ENCODE assay signal across 11 cellular contexts in the genomic region with DNA sequence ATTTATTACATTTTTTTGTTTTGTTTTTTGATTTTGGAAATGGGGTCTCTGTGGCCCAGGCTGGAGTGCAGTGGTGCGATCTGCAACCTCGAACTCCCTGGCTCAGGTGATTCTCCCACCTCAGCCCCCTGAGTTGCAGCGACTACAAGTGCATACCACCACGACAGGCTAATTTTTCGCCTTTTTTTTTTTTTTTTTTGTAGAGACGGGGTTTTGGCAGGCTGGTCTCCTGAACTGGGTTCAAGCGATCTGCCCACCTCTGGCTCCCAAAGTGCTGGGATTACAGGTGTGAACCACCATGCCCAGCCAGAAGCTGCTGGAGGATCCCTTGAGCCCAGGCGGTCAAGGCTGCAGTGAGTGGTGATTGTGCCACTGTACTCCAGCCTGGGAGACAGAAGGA. TPM values are rescaled to one million over a fixed set of nuclear protein-coding genes. Genes with fewer than 3 reads are reported as not detected.
DNase-seq lines count a peak whose midpoint lies in the region; ATAC-seq and TF ChIP-seq lines count a peak whose summit lies in the region.
"Had no signal": no experiment of that assay in that cellular context is flagged by ENCODE, and none has a peak within 500 bp of the region (broad histone marks: within the 10 kb centered on the region; RNA-seq: fewer than 3 reads in every experiment).

No MANE protein-coding gene starts in this region.

- peaks cover 18% of the 10 kb centered on the region for H3K4me1 ChIP-seq in PC-9 (replicated peaks; ENCODE audit: insufficient read depth)
- H3K4me1 ChIP-seq in fibroblast of lung (ENCODE audit: control insufficient read depth, extremely low read depth, insufficient read depth, low read length): peaks cover 4% of the 10 kb centered on the region

- no peak for ATAC-seq in stimulated activated effector memory CD8-positive, alpha-beta T cell treated with anti-CD3 and anti-CD28 coated beads, Interleukin-12 subunit alpha, Interleukin-12 subunit beta, amount 100 ng/mL, for 72 hours
- no peak for ATAC-seq in GM21717 (IDR thresholded peaks at IDR 0.05; ENCODE audit: unreplicated experiment)
- ATAC-seq: sciatic nerve had no signal

- H3K36me3 Mint-ChIP-seq in activated naive CD4-positive, alpha-beta T cell treated with anti-CD3 and anti-CD28 coated beads, Interleukin-2, amount 10 ng/mL, durations not matched to agents 7 days and 5 days: peaks cover 10% of the 10 kb centered on the region
- peaks cover 18% of the 10 kb centered on the region for H3K36me3 Mint-ChIP-seq in stimulated activated effector memory CD8-positive, alpha-beta T cell treated with anti-CD3 and anti-CD28 coated beads, Interleukin-12 subunit alpha, Interleukin-12 subunit beta, amount 100 ng/mL, for 72 hours

- H3K9me2 ChIP-seq in PC-9 (ENCODE audit: insufficient read depth): no peaks in the 10 kb centered on the region

- H4K20me1 ChIP-seq in PC-9 (ENCODE audit: insufficient read depth): no peaks in the 10 kb centered on the region; the same call in 1 of the 2 replicates
- H4K20me1 ChIP-seq in fibroblast of lung (ENCODE audit: control insufficient read depth, extremely low read depth, insufficient read depth, low read length): no peaks in the 10 kb centered on the region

- no peak overlapping the region for H3K27ac Mint-ChIP-seq in activated naive CD4-positive, alpha-beta T cell treated with anti-CD3 and anti-CD28 coated beads, Interleukin-2, amount 10 ng/mL, durations not matched to agents 7 days and 5 days
- no peak overlapping the region for H3K27ac Mint-ChIP-seq in stimulated activated effector memory CD8-positive, alpha-beta T cell treated with anti-CD3 and anti-CD28 coated beads, Interleukin-12 subunit alpha, Interleukin-12 subunit beta, amount 100 ng/mL, for 72 hours

- peaks cover under 1% of the 10 kb centered on the region for H3K9me3 Mint-ChIP-seq in activated naive CD4-positive, alpha-beta T cell treated with anti-CD3 and anti-CD28 coated beads, Interleukin-2, amount 10 ng/mL, durations not matched to agents 7 days and 5 days
- no peaks in the 10 kb centered on the region for H3K9me3 Mint-ChIP-seq in stimulated activated effector memory CD8-positive, alpha-beta T cell treated with anti-CD3 and anti-CD28 coated beads, Interleukin-12 subunit alpha, Interleukin-12 subunit beta, amount 100 ng/mL, for 72 hours

- no peak overlapping the region for H3K9ac ChIP-seq in fibroblast of lung (ENCODE audit: insufficient read depth, low read length)

- POLR2A ChIA-PET in PC-9 (lab: Charles Lee; ENCODE audit: unreplicated experiment): no interaction called here

- no peaks in the 10 kb centered on the region for H3K36me3 ChIP-seq in PC-9 (ENCODE audit: low read depth)
- H3K36me3 ChIP-seq in fibroblast of lung (ENCODE audit: control insufficient read depth, insufficient read depth, low read length): no peaks in the 10 kb centered on the region

- H3K27me3 ChIP-seq in PC-9 (ENCODE audit: insufficient read depth, low read depth) (no peaks in the 10 kb centered on the region), fibroblast of lung (ENCODE audit: control insufficient read depth, insufficient read depth, low read length) (no peaks in the 10 kb centered on the region)

- no peak for DNase-seq in activated naive CD4-positive, alpha-beta T cell treated with anti-CD3 and anti-CD28 coated beads, Interleukin-2, amount 10 ng/mL, durations not matched to agents 7 days and 5 days
- no peak for DNase-seq in activated naive CD4-positive, alpha-beta T cell treated with anti-CD3 and anti-CD28 coated beads, Interleukin-2, amount 50 U/mL, for 16 hours
- DNase-seq in PC-9 (no peak), fibroblast of lung (ENCODE audit: low read depth in 2 of 2) (no peak), HUDEP-2 (lab: John Stamatoyannopoulos, UW; ENCODE audit: unreplicated experiment in 76 of 76) (no peak), middle frontal gyrus (ENCODE audit: extremely low spot score, low spot score) (no peak)
- DNase-seq in stimulated activated effector memory CD8-positive, alpha-beta T cell treated with anti-CD3 and anti-CD28 coated beads, Interleukin-12 subunit alpha, Interleukin-12 subunit beta, amount 100 ng/mL, for 72 hours (ENCODE audit: low spot score in 2 of 2): no peak
- DNase-seq: NCI-H2107 had no signal

- no peaks in the 10 kb centered on the region for H3K27me3 Mint-ChIP-seq in activated naive CD4-positive, alpha-beta T cell treated with anti-CD3 and anti-CD28 coated beads, Interleukin-2, amount 10 ng/mL, durations not matched to agents 7 days and 5 days

- H3K9me3 ChIP-seq in PC-9 (ENCODE audit: insufficient read depth, low read depth) (peaks cover 2% of the 10 kb centered on the region), fibroblast of lung (ENCODE audit: control insufficient read depth, insufficient read depth, low read depth, low read length) (no peaks in the 10 kb centered on the region)

- CTCF ChIA-PET in activated naive CD4-positive, alpha-beta T cell treated with anti-CD3 and anti-CD28 coated beads, Interleukin-2, amount 10 ng/mL, durations not matched to agents 7 days and 5 days (lab: Charles Lee): interaction anchor here (0.8 to 1.1 kb wide), 2 partner anchors 54 to 60 kb away, joined by 3 to 4 read pairs; no protein-coding TSS in a partner anchor
- CTCF ChIA-PET in PC-9 (lab: Charles Lee): no interaction called here

- peak overlapping the region; percentile 11 for H3K4me3 Mint-ChIP-seq in activated naive CD4-positive, alpha-beta T cell treated with anti-CD3 and anti-CD28 coated beads, Interleukin-2, amount 10 ng/mL, durations not matched to agents 7 days and 5 days
- H3K4me3 Mint-ChIP-seq in stimulated activated effector memory CD8-positive, alpha-beta T cell treated with anti-CD3 and anti-CD28 coated beads, Interleukin-12 subunit alpha, Interleukin-12 subunit beta, amount 100 ng/mL, for 72 hours: peak overlapping the region; percentile 84

- peak overlapping the region; percentile 81; the same call in 1 of the 2 replicates for H3K4me3 ChIP-seq in PC-9
- H3K4me3 ChIP-seq in fibroblast of lung (replicated peaks in 1 of 4; ENCODE audit: control extremely low read depth in 1 of 4, insufficient read depth in 1 of 4, low read depth in 3 of 4, low read length in 4 of 4): peak overlapping the region; percentile 73 to 96 (median 86)

- BruUV-seq in PC-9 (replicated peaks; lab: Mats Ljungman, UMichigan): TSS peak; percentile 11

- H3K79me2 ChIP-seq in PC-9 (ENCODE audit: low read depth) (peaks cover 52% of the 10 kb centered on the region), fibroblast of lung (ENCODE audit: control insufficient read depth, insufficient read depth, low read length) (peaks cover 55% of the 10 kb centered on the region)

- H3K4me2 ChIP-seq in PC-9: peak overlapping the region; percentile 86
- peak overlapping the region; percentile 97 for H3K4me2 ChIP-seq in fibroblast of lung (ENCODE audit: extremely low read depth, insufficient read depth, low read length)

- H3K4me1 Mint-ChIP-seq in activated naive CD4-positive, alpha-beta T cell treated with anti-CD3 and anti-CD28 coated beads, Interleukin-2, amount 10 ng/mL, durations not matched to agents 7 days and 5 days: peaks cover 24% of the 10 kb centered on the region
- H3K4me1 Mint-ChIP-seq in stimulated activated effector memory CD8-positive, alpha-beta T cell treated with anti-CD3 and anti-CD28 coated beads, Interleukin-12 subunit alpha, Interleukin-12 subunit beta, amount 100 ng/mL, for 72 hours: peaks cover 21% of the 10 kb centered on the region

- peaks cover 5% of the 10 kb centered on the region; the same call in 1 of the 2 replicates for H3F3A ChIP-seq in PC-9 (ENCODE audit: insufficient read depth, low read depth)

- intact Hi-C loops in PC-9 (cut with micrococcal nuclease; ENCODE audit: unreplicated experiment): loop anchor here (10.0 kb wide), 1 partner anchor 204 kb away; the partner anchor contains the start of gene USP15

- H2AFZ ChIP-seq in PC-9 (no peak overlapping the region), fibroblast of lung (ENCODE audit: low read length) (no peak overlapping the region)

- TF ChIP-seq CTCF in PC-9 (conservative IDR thresholded peaks at IDR 0.05) (no peak), fibroblast of lung (conservative IDR thresholded peaks at IDR 0.05 in 1 of 2, IDR thresholded peaks at IDR 0.05 in 1 of 2; ENCODE audit: low read depth in 1 of 2, low read length in 2 of 2) (no peak)

- no peak overlapping the region for H3K27ac ChIP-seq in PC-9
- no peak overlapping the region for H3K27ac ChIP-seq in fibroblast of lung (ENCODE audit: insufficient read depth, low read length)
- H3K27ac ChIP-seq: HL-60 had no signal

RNA-seq across cellular contexts. Expression of gene MON2, which starts 2.3 kb away (rescaled TPM):
- total RNA-seq in PC-9 (2021) (32.8 and 42.1 TPM in 2 replicates), fibroblast of lung (28.2 and 43.8 TPM in 2 replicates)
- 8.5 and 12.3 TPM in 2 replicates for polyA plus RNA-seq in fibroblast of lung
- polyA plus RNA-seq in fibroblast of lung (2012): 14.1 and 19.2 TPM in 2 replicates
- 12.5 and 23.8 TPM in 2 replicates for polyA minus RNA-seq in fibroblast of lung (ENCODE audit: low replicate concordance)
